In genomic region chr14:24297190-24297964, GRCh38 we compare ENCODE assay signal across 8 cellular contexts. TPM values are rescaled to one million over a fixed set of nuclear protein-coding genes. Genes with fewer than 3 reads are reported as not detected.
A peak's percentile ranks its signal among the peaks of the same experiment; 100 is the strongest.
DNase-seq lines count a peak whose midpoint lies in the region; ATAC-seq and TF ChIP-seq lines count a peak whose summit lies in the region.

No MANE protein-coding gene starts in this region.

- peaks cover 10 to 39% (median 33%) of the 10 kb centered on the region in 5 donors for H3K4me1 ChIP-seq in subcutaneous abdominal adipose tissue (ENCODE audit: control insufficient read depth in 5 of 5, insufficient read depth in 5 of 5, low read length in 5 of 5)
- 0 out of 2 replicates have a peak, but pooled peaks cover 5% of the 10 kb centered on the region for H3K4me1 ChIP-seq in MM.1S (ENCODE audit: low read length)
- H3K4me1 ChIP-seq in tibial artery: peaks cover 0 to 34% (median 25%) of the 10 kb centered on the region in 4 donors

- H2AFZ ChIP-seq in MM.1S (ENCODE audit: low read length): no peak overlapping the region

- ATAC-seq in GM18909 (IDR thresholded peaks at IDR 0.05; ENCODE audit: poor library complexity, unreplicated experiment): peak; percentile 15
- ATAC-seq in HG03460 (IDR thresholded peaks at IDR 0.05; ENCODE audit: unreplicated experiment): peak; percentile 22

- H3K4me3 ChIP-seq in fibroblast of villous mesenchyme (ENCODE audit: low read depth, low read length): no peak overlapping the region
- H3K4me3 ChIP-seq in subcutaneous abdominal adipose tissue (ENCODE audit: low read depth in 1 of 5, low read length in 5 of 5): no peak overlapping the region
- H3K4me3 ChIP-seq in MM.1S (ENCODE audit: low read length): no peak overlapping the region
- no peak overlapping the region for H3K4me3 ChIP-seq in tibial artery

- H3K9me3 ChIP-seq in subcutaneous abdominal adipose tissue (ENCODE audit: control insufficient read depth in 5 of 5, low read length in 5 of 5) (no peaks in the 10 kb centered on the region), MM.1S (replicated peaks; ENCODE audit: insufficient read depth, low read length) (no peaks in the 10 kb centered on the region), tibial artery (no peaks in the 10 kb centered on the region)

- H3K79me2 ChIP-seq in MM.1S (ENCODE audit: low read length): peaks cover 22% of the 10 kb centered on the region

- H3K27ac ChIP-seq in subcutaneous abdominal adipose tissue (ENCODE audit: low read depth, low read length) (peak overlapping the region; percentile 38), MM.1S (ENCODE audit: low read length) (no peak overlapping the region), tibial artery (no peak overlapping the region)

- TF ChIP-seq CTCF in fibroblast of villous mesenchyme (IDR thresholded peaks at IDR 0.05; ENCODE audit: insufficient read depth, low read depth, low read length) (peak; percentile 46), MM.1S (IDR thresholded peaks at IDR 0.05; ENCODE audit: low read length) (no peak), tibial artery (IDR thresholded peaks at IDR 0.05) (no peak)

- intact Hi-C loops in tibial artery (cut with DNase I; ENCODE audit: low total_unique reads): loop anchor here (5.0 kb wide), 1 partner anchor 55 kb away; the partner anchor contains the start of gene TINF2

- DNase-seq in COLO668 (lab: John Stamatoyannopoulos, UW; ENCODE audit: unreplicated experiment) (peak; percentile 22), SW480 (ENCODE audit: low spot score) (peak; percentile 64), fibroblast of villous mesenchyme (ENCODE audit: low read depth) (no peak), MM.1S (no peak), tibial artery (no peak)

- H3K36me3 ChIP-seq in subcutaneous abdominal adipose tissue (ENCODE audit: control insufficient read depth in 5 of 5, insufficient read depth in 5 of 5, low read length in 5 of 5): peaks cover 1 to 34% (median 28%) of the 10 kb centered on the region in 5 donors
- H3K36me3 ChIP-seq in MM.1S (replicated peaks; ENCODE audit: insufficient read depth, low read length): no peaks in the 10 kb centered on the region
- peaks cover 27 to 41% (median 33%) of the 10 kb centered on the region in 3 donors for H3K36me3 ChIP-seq in tibial artery

- H3K27me3 ChIP-seq in subcutaneous abdominal adipose tissue (ENCODE audit: control insufficient read depth in 5 of 5, insufficient read depth in 4 of 5, low read length in 5 of 5) (no peaks in the 10 kb centered on the region), MM.1S (replicated peaks; ENCODE audit: insufficient read depth, low read length) (no peaks in the 10 kb centered on the region), tibial artery (no peaks in the 10 kb centered on the region)

- no peak overlapping the region for H3K4me2 ChIP-seq in MM.1S (ENCODE audit: low read depth, low read length)

- H3K9me2 ChIP-seq in MM.1S (replicated peaks; ENCODE audit: insufficient read depth, low read length): no peaks in the 10 kb centered on the region

- H3K9ac ChIP-seq in subcutaneous abdominal adipose tissue (ENCODE audit: low read length in 5 of 5): peak overlapping the region in 1 of 5 donors; percentile 7
- H3K9ac ChIP-seq in MM.1S (ENCODE audit: low read length): no peak overlapping the region

- H3F3A ChIP-seq in MM.1S (ENCODE audit: insufficient read depth, low read length): no peaks in the 10 kb centered on the region

- H4K20me1 ChIP-seq in MM.1S (ENCODE audit: insufficient read depth, low read length): no peaks in the 10 kb centered on the region

RNA-seq across cellular contexts. Expression of gene DHRS1, which starts 2.2 kb away (rescaled TPM):
- 8.7 and 13.8 TPM in 2 replicates for total RNA-seq in fibroblast of villous mesenchyme

RNA-seq across cellular contexts. Expression of gene NOP9, which starts 2.3 kb away (rescaled TPM):
- 24.5 and 29.4 TPM in 2 replicates for total RNA-seq in fibroblast of villous mesenchyme

RNA-seq across cellular contexts. Expression of gene CIDEB, which starts 10.4 kb away (rescaled TPM):
- 1.3 and 3.0 TPM in 2 replicates for total RNA-seq in fibroblast of villous mesenchyme

RNA-seq across cellular contexts. Expression of gene LTB4R2, which starts 12.6 kb away (rescaled TPM):
- total RNA-seq in fibroblast of villous mesenchyme: 3.9 and 6.8 TPM in 2 replicates

RNA-seq across cellular contexts. Expression of gene LTB4R, which starts 13.9 kb away (rescaled TPM):
- 1.3 and 1.6 TPM in 2 replicates for total RNA-seq in fibroblast of villous mesenchyme

Comparison
In these comparisons a context has a peak if more than half of its experiments do, and no peak if none do; other contexts are left out.
1. DNase-seq: peak in COLO668 (single experiment) and SW480 (single experiment); none in fibroblast of villous mesenchyme (single experiment), MM.1S (single experiment) and tibial artery (0 of 2).